Comparison of ENCODE assay signal across 9 cellular contexts in the genomic region with DNA sequence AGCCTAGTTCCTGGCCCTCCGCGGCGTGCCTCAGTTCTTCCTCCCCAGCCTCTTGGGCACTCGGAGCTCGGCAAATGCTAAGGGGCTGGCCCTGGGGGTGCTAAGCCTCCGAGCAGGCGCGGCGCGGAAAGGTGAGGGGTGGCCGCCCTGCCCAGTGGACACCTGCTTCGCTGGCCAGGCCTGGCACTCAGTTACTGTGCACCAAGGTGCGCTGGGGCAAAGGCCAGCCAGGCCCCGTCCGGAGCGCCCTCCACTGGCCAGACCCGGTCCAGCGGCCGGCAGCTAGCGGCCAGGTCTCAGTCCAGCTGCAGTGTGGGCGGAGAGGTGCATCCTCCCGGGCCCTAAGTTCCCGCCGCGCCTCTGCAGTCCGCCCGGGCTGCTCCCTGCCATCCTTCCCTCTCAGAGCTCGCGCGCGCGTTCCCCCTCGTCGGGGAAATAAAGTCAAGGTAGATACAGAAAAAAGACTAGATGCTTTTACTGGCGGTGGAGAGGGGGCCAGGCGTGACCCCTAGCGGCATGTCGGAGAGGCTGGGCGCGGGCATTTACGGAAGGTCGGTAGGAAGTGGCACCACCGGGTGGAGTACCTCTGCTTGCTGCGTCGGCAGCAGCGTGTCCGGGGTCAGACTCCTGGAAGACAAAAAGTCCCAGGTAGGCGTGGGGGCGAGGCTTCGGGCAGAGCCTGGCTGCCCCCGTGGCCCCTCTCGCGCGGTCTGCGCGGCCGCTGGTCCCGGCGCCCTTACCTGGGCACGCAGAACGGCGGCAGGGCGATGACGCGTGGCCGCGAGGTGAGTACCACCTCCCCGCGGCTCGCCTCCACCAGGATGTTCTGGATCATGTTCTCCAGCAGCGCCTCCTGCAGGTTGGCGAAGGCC. TPM values are rescaled to one million over a fixed set of nuclear protein-coding genes. Genes with fewer than 3 reads are reported as not detected.
DNase-seq lines count a peak whose midpoint lies in the region; ATAC-seq, FAIRE-seq and TF ChIP-seq lines count a peak whose summit lies in the region.
"Had no signal": no experiment of that assay in that cellular context is flagged by ENCODE, and none has a peak within 500 bp of the region (broad histone marks: within the 10 kb centered on the region; RNA-seq: fewer than 3 reads in every experiment).

No MANE protein-coding gene starts in this region.

- TF ChIP-seq EP300 in suprapubic skin (IDR thresholded peaks at IDR 0.05), result no peak

- TF ChIP-seq POLR2A in H54 (IDR thresholded peaks at IDR 0.05; ENCODE audit: low read depth, low read length) (no peak), suprapubic skin (IDR thresholded peaks at IDR 0.05) (no peak)

- in situ Hi-C loops in brain microvascular endothelial cell (cut with HindIII; ENCODE audit: low pct_ligation_motif_present, low sequenced_read_pairs), result no loop called here

- H3K27me3 ChIP-seq in A673 (replicated peaks; ENCODE audit: insufficient read depth, low read depth, low read length, poor library complexity), result peaks cover 46% of the 10 kb centered on the region
- peaks cover 66% of the 10 kb centered on the region for H3K27me3 ChIP-seq in brain microvascular endothelial cell (replicated peaks)
- peaks cover 85% of the 10 kb centered on the region for H3K27me3 ChIP-seq in suprapubic skin

- H3K36me3 ChIP-seq in A673 (ENCODE audit: insufficient read depth, low read length, poor library complexity, severe bottlenecking), result no peaks in the 10 kb centered on the region
- H3K36me3 ChIP-seq in brain microvascular endothelial cell (replicated peaks), result no peaks in the 10 kb centered on the region
- no peaks in the 10 kb centered on the region for H3K36me3 ChIP-seq in suprapubic skin

- BruUV-seq in A673 (replicated peaks; lab: Mats Ljungman, UMichigan), result no TSS peak

- intact Hi-C loops in A673 (cut with micrococcal nuclease; ENCODE audit: unreplicated experiment), result no loop called here
- intact Hi-C loops in left colon (cut with DNase I, micrococcal nuclease), result no loop called here

- ATAC-seq in left colon (peak; percentile 65), HG03432 (IDR thresholded peaks at IDR 0.05; ENCODE audit: unreplicated experiment) (no peak)

- peaks cover 15% of the 10 kb centered on the region for H3K4me1 ChIP-seq in A673 (ENCODE audit: insufficient read depth, low read length, poor library complexity, severe bottlenecking)
- peaks cover 26% of the 10 kb centered on the region for H3K4me1 ChIP-seq in suprapubic skin

- 2% methylated on average over 31 of the region's 72 CpGs for WGBS in suprapubic skin

- no peak for FAIRE-seq in H54 (lab: Jason Lieb, UNC)

- TF ChIP-seq CTCF in A673 (conservative IDR thresholded peaks at IDR 0.05; ENCODE audit: low read depth, low read length), result peak; percentile 78
- TF ChIP-seq CTCF in brain microvascular endothelial cell (IDR thresholded peaks at IDR 0.05; ENCODE audit: low read depth, low read length, missing control alignments), result peak; percentile 41
- TF ChIP-seq CTCF in suprapubic skin (IDR thresholded peaks at IDR 0.05), result peak in 1 of 2 donors; percentile 62

- H3K4me3 ChIP-seq in A673 (ENCODE audit: low read depth, low read length, poor library complexity, severe bottlenecking) (no peak overlapping the region), brain microvascular endothelial cell (ENCODE audit: low read depth, low read length) (no peak overlapping the region), suprapubic skin (peak overlapping the region; percentile 41)

- POLR2A ChIA-PET in A673 (lab: Charles Lee; ENCODE audit: low non-redundant PET), result no interaction called here

- H3K9me3 ChIP-seq in A673 (ENCODE audit: low read depth, low read length, poor library complexity, severe bottlenecking), result no peaks in the 10 kb centered on the region
- H3K9me3 ChIP-seq in suprapubic skin, result no peaks in the 10 kb centered on the region

- H3K27ac ChIP-seq in A673 (ENCODE audit: low read depth, low read length, poor library complexity, severe bottlenecking), result no peak overlapping the region
- no peak overlapping the region for H3K27ac ChIP-seq in brain microvascular endothelial cell
- H3K27ac ChIP-seq in suprapubic skin, result no peak overlapping the region

- CTCF ChIA-PET in A673 (lab: Charles Lee), result interaction anchor here (1.1 to 1.2 kb wide), 2 partner anchors 8 to 63 kb away, joined by 3 to 4 read pairs; no protein-coding TSS in a partner anchor

- DNase-seq in A673 (ENCODE audit: low spot score) (peak; percentile 67), H54 (ENCODE audit: insufficient read length, low spot score) (peak; percentile 65), OCI-M1 (lab: John Stamatoyannopoulos, UW) (peak; percentile 21), brain microvascular endothelial cell (peak; percentile 15), left colon (peak; percentile 80 to 90), suprapubic skin (ENCODE audit: low spot score in 2 of 2) (no peak), NCI-H1048 (lab: John Stamatoyannopoulos, UW) (no peak)

RNA-seq across cellular contexts. Expression of a gene that starts 9.4 kb away (rescaled TPM):
- 1.1 and 1.3 TPM in 2 replicates for total RNA-seq in A673 (2021)
- total RNA-seq in left colon, result 1 to 10 TPM; 4.1 to 6.9 TPM
- total RNA-seq in suprapubic skin, result not detected
- total RNA-seq: dermis microvascular lymphatic vessel endothelial cell had no signal

RNA-seq across cellular contexts. Expression of a gene that starts 17.6 kb away (rescaled TPM):
- total RNA-seq in A673 (2021), result 8.0 and 12.6 TPM in 2 replicates
- total RNA-seq in left colon, result 1 to 10 TPM; 3.9 to 4.8 TPM
- not detected for total RNA-seq in suprapubic skin
- total RNA-seq: dermis microvascular lymphatic vessel endothelial cell had no signal

RNA-seq across cellular contexts. Expression of a gene that starts 38.7 kb away (rescaled TPM):
- total RNA-seq in A673 (2021), result 0.13 and 0.83 TPM in 2 replicates
- under 1 TPM; 0.39 to 0.76 TPM for total RNA-seq in left colon
- not detected for total RNA-seq in suprapubic skin
- total RNA-seq: dermis microvascular lymphatic vessel endothelial cell had no signal

RNA-seq across cellular contexts. Expression of a gene that starts 43.2 kb away (rescaled TPM):
- total RNA-seq in A673 (2021) (0.37 and 0.44 TPM in 2 replicates), left colon (under 1 TPM; 0.22 to 0.37 TPM), suprapubic skin (not detected)
- total RNA-seq: dermis microvascular lymphatic vessel endothelial cell had no signal

RNA-seq across cellular contexts. Expression of a gene that starts 58.1 kb away (rescaled TPM):
- total RNA-seq in A673 (2021) (0.15 TPM in 2 replicates), left colon (10 to 100 TPM; 72.7 to 85.5 TPM), suprapubic skin (under 1 TPM in 2 of 4 donors, not detected in 2; 0.23 to 0.30 TPM)

Comparison
In these comparisons a context has a peak if more than half of its experiments do, and no peak if none do; other contexts are left out.
1. DNase-seq: peak in A673 (single experiment), H54 (single experiment), OCI-M1 (single experiment), brain microvascular endothelial cell (single experiment) and left colon (2 of 2); none in suprapubic skin (0 of 2) and NCI-H1048 (single experiment).